In genomic region chr6:167485186-167485978, GRCh38 we compare ENCODE assay signal across 9 cellular contexts.
DNase-seq lines count a peak whose midpoint lies in the region; ATAC-seq and TF ChIP-seq lines count a peak whose summit lies in the region.
"Had no signal": no experiment of that assay in that cellular context is flagged by ENCODE, and none has a peak within 500 bp of the region (broad histone marks: within the 10 kb centered on the region; RNA-seq: fewer than 3 reads in every experiment).

No MANE protein-coding gene starts in this region.

- no peak overlapping the region for H3K14ac ChIP-seq in trophoblast cell (ENCODE audit: low read length)

- H3K79me2 ChIP-seq in trophoblast cell (ENCODE audit: control insufficient read depth, insufficient read depth, low read length, poor library complexity), result no peaks in the 10 kb centered on the region

- H3K9ac ChIP-seq in SK-N-MC (ENCODE audit: insufficient read length) (no peak overlapping the region), trophoblast cell (ENCODE audit: low read length) (no peak overlapping the region)

- H3K4me2 ChIP-seq in trophoblast cell (ENCODE audit: low read length), result no peak overlapping the region

- H3K4ac ChIP-seq in trophoblast cell (ENCODE audit: low read depth, low read length), result no peak overlapping the region

- peak; percentile 28 for TF ChIP-seq CTCF in GM12864 (IDR thresholded peaks at IDR 0.05; ENCODE audit: low read depth, low read length, missing control alignments)

- H4K12ac ChIP-seq in trophoblast cell (ENCODE audit: low read depth, low read length), result no peak overlapping the region

- no peaks in the 10 kb centered on the region for H3K79me1 ChIP-seq in trophoblast cell (ENCODE audit: low read length)

- no CpG with 5 or more reads among the region's 16 CpGs for WGBS in trophoblast cell (ENCODE audit: extremely low coverage, insufficient coverage, insufficient read length)

- no peak overlapping the region for H3K18ac ChIP-seq in trophoblast cell (ENCODE audit: low read length)

- H4K91ac ChIP-seq in trophoblast cell (ENCODE audit: low read depth, low read length), result no peak overlapping the region

- H2BK120ac ChIP-seq in trophoblast cell (ENCODE audit: insufficient read depth, low read length, poor library complexity), result no peak overlapping the region

- peaks cover 9 to 11% of the 10 kb centered on the region in 2 experiments for H3K4me1 ChIP-seq in trophoblast cell (ENCODE audit: control insufficient read depth in 1 of 2, insufficient read depth in 2 of 2, low read length in 2 of 2)

- H2AFZ ChIP-seq in trophoblast cell (ENCODE audit: insufficient read depth, low read length, poor library complexity), result no peak overlapping the region

- H3K4me3 ChIP-seq in GM12864 (ENCODE audit: low read depth, low read length) (no peak overlapping the region), SK-N-MC (no peak overlapping the region), trophoblast cell (ENCODE audit: low read depth, low read length) (no peak overlapping the region)

- no peak overlapping the region for H2BK5ac ChIP-seq in trophoblast cell (ENCODE audit: low read depth, low read length, poor library complexity)

- ATAC-seq in HG03196 (IDR thresholded peaks at IDR 0.05; ENCODE audit: unreplicated experiment), result no peak
- ATAC-seq in HG02678 (IDR thresholded peaks at IDR 0.05; ENCODE audit: unreplicated experiment), result no peak

- no peak overlapping the region for H3K23ac ChIP-seq in trophoblast cell (ENCODE audit: low read length)

- DNase-seq in GM12864 (ENCODE audit: low read depth), result no peak
- DNase-seq in SK-N-MC (ENCODE audit: low read depth, low spot score), result peak; percentile 22
- peak; percentile 23 for DNase-seq in glomerular endothelial cell (ENCODE audit: extremely low read depth, low read depth, low spot score)
- DNase-seq in trophoblast cell, result no peak
- no peak for DNase-seq in NCI-H1105 (lab: John Stamatoyannopoulos, UW)
- no peak for DNase-seq in activated CD8-positive, alpha-beta memory T cell treated with anti-CD3 and anti-CD28 coated beads for 24 hours
- DNase-seq: NCI-H187 treated with DMSO at 0.1 percent for 48 hours had no signal

- H3K27ac ChIP-seq in SK-N-MC (no peak overlapping the region), trophoblast cell (ENCODE audit: low read depth, low read length) (no peak overlapping the region)

- H4K8ac ChIP-seq in trophoblast cell (ENCODE audit: low read depth, low read length), result no peak overlapping the region

- peak overlapping the region; percentile 6 for H2BK12ac ChIP-seq in trophoblast cell (ENCODE audit: low read length)

- H2AK5ac ChIP-seq in trophoblast cell (ENCODE audit: low read length), result no peak overlapping the region

- H3K9me3 ChIP-seq in SK-N-MC (ENCODE audit: low read depth, low read length) (no peaks in the 10 kb centered on the region), trophoblast cell (ENCODE audit: insufficient read depth, low read depth, low read length) (no peaks in the 10 kb centered on the region)

- H3K27me3 ChIP-seq in trophoblast cell (ENCODE audit: insufficient read depth, low read length), result no peaks in the 10 kb centered on the region

- H3K36me3 ChIP-seq in SK-N-MC (ENCODE audit: insufficient read depth, low read length), result no peaks in the 10 kb centered on the region
- H3K36me3 ChIP-seq in trophoblast cell (ENCODE audit: control insufficient read depth in 1 of 2, insufficient read depth in 2 of 2, low read length in 2 of 2), result no peaks in the 10 kb centered on the region

Comparison
In these comparisons a context has a peak if more than half of its experiments do, and no peak if none do; other contexts are left out.
1. DNase-seq: peak in SK-N-MC (single experiment) and glomerular endothelial cell (single experiment); none in GM12864 (single experiment), trophoblast cell (0 of 2), NCI-H1105 (single experiment) and activated CD8-positive, alpha-beta memory T cell treated with anti-CD3 and anti-CD28 coated beads for 24 hours (single experiment).